ENCODE assay signal across 15 cellular contexts in genomic region chr9:93949694-93950449, GRCh38. TPM values are rescaled to one million over a fixed set of nuclear protein-coding genes. Genes with fewer than 3 reads are reported as not detected.
DNase-seq lines count a peak whose midpoint lies in the region; ATAC-seq and TF ChIP-seq lines count a peak whose summit lies in the region.
"Had no signal": no experiment of that assay in that cellular context is flagged by ENCODE, and none has a peak within 500 bp of the region (broad histone marks: within the 10 kb centered on the region; RNA-seq: fewer than 3 reads in every experiment).

No MANE protein-coding gene starts in this region.

- CTCF ChIA-PET in T-cell (lab: Charles Lee): interaction anchor here in 1 of 2 donors (0.6 kb wide), 2 partner anchors 14 to 720 kb away, joined by 3 to 5 read pairs; no protein-coding TSS in a partner anchor

- H3K4me3 Mint-ChIP-seq in T-cell: peak overlapping the region; percentile 47 to 80 (median 51)

- H3K9me3 Mint-ChIP-seq in T-cell: no peaks in the 10 kb centered on the region

- POLR2A ChIA-PET in T-cell (lab: Charles Lee): no interaction called here

- H3K4me3 ChIP-seq in iPS-18a (ENCODE audit: low read length) (peak overlapping the region; percentile 40), BE2C (ENCODE audit: low read depth, low read length) (no peak overlapping the region)

- H3K27ac ChIP-seq in iPS-18a (ENCODE audit: low read length): no peak overlapping the region
- H3K27ac ChIP-seq: neutrophil had no signal

- H3K27me3 Mint-ChIP-seq in T-cell: peaks cover 70 to 82% of the 10 kb centered on the region in 2 donors

- ATAC-seq in T-cell (replicated peaks in 1 of 4) (no peak), HG03175 (IDR thresholded peaks at IDR 0.05; ENCODE audit: unreplicated experiment) (no peak)

- no peak overlapping the region for H3K9ac ChIP-seq in iPS-18a (ENCODE audit: low read length)

- peaks cover 46 to 54% (median 53%) of the 10 kb centered on the region in 3 donors for H3K4me1 Mint-ChIP-seq in T-cell

- DNase-seq in A172 (ENCODE audit: low spot score): peak; percentile 37
- peak; percentile 47 for DNase-seq in HCEC 1CT
- no peak for DNase-seq in T-cell
- no peak for DNase-seq in AG08396 (ENCODE audit: low spot score)
- no peak for DNase-seq in BE2C
- no peak for DNase-seq in NCI-H1417 treated with DMSO at 0.1 percent for 48 hours (lab: John Stamatoyannopoulos, UW)
- DNase-seq: caudate nucleus; GF-D8; kidney glomerular epithelial cell; NCI-H2171; RPMI8226; stimulated activated CD4-positive, alpha-beta T cell treated with anti-CD3 and anti-CD28 coated beads, Interleukin-15, amount 100 ng/mL, for 24 hours had no signal

- no peaks in the 10 kb centered on the region for H3K9me3 ChIP-seq in iPS-18a (ENCODE audit: control insufficient read depth, low read depth, low read length)
- no peaks in the 10 kb centered on the region for H3K9me3 ChIP-seq in BE2C

- H3K4me1 ChIP-seq in iPS-18a (ENCODE audit: control insufficient read depth, low read depth, low read length) (peaks cover 50% of the 10 kb centered on the region), BE2C (no peaks in the 10 kb centered on the region)

- no peak for TF ChIP-seq CTCF in BE2C (IDR thresholded peaks at IDR 0.05; ENCODE audit: low read depth, low read length)

- H3K36me3 ChIP-seq in iPS-18a (ENCODE audit: control insufficient read depth, low read depth, low read length) (no peaks in the 10 kb centered on the region), BE2C (no peaks in the 10 kb centered on the region)
- H3K36me3 ChIP-seq: neutrophil had no signal

- no peak overlapping the region for H3K27ac Mint-ChIP-seq in T-cell

- peaks cover 100% of the 10 kb centered on the region for H3K27me3 ChIP-seq in iPS-18a (ENCODE audit: control insufficient read depth, insufficient read depth, low read length)
- peaks cover 94% of the 10 kb centered on the region for H3K27me3 ChIP-seq in BE2C

- no peaks in the 10 kb centered on the region for H3K36me3 Mint-ChIP-seq in T-cell

RNA-seq across cellular contexts. Expression of gene BARX1, which starts 5.3 kb away (rescaled TPM):
- total RNA-seq in A172 (2014; rRNA removed; shearing (Covaris generic)): not detected in 2 replicates
- not detected for total RNA-seq in T-cell
- polyA plus RNA-seq in BE2C (2012; ENCODE audit: insufficient read depth, insufficient read length, low read depth): 0.66 TPM

Comparison
In these comparisons a context has a peak if more than half of its experiments do, and no peak if none do; other contexts are left out.
1. DNase-seq: peak in A172 (single experiment) and HCEC 1CT (single experiment); none in T-cell (0 of 34), AG08396 (single experiment), BE2C (single experiment) and NCI-H1417 treated with DMSO at 0.1 percent for 48 hours (single experiment).